Comparison of ENCODE assay signal across 8 cellular contexts in genomic region chr17:11097121-11097520, GRCh38.
"Had no signal": no experiment of that assay in that cellular context is flagged by ENCODE, and none has a peak within 500 bp of the region (broad histone marks: within the 10 kb centered on the region; RNA-seq: fewer than 3 reads in every experiment).

No MANE protein-coding gene starts in this region.

- H3K27ac Mint-ChIP-seq: HFFc6 had no signal

- ATAC-seq: HCT116, K562 had no signal

- H3K36me3 ChIP-seq: HAP-1 had no signal

- DNase-seq: GOT3, H7, HFFc6, IMR-90, KG1 had no signal

- H3K4me3 Mint-ChIP-seq: HFFc6 had no signal

- H3K9me3 ChIP-seq: HAP-1 had no signal

- H3K4me3 ChIP-seq: HAP-1, K562 had no signal
